ENCODE assay signal across 1 cellular context in the genomic region with DNA sequence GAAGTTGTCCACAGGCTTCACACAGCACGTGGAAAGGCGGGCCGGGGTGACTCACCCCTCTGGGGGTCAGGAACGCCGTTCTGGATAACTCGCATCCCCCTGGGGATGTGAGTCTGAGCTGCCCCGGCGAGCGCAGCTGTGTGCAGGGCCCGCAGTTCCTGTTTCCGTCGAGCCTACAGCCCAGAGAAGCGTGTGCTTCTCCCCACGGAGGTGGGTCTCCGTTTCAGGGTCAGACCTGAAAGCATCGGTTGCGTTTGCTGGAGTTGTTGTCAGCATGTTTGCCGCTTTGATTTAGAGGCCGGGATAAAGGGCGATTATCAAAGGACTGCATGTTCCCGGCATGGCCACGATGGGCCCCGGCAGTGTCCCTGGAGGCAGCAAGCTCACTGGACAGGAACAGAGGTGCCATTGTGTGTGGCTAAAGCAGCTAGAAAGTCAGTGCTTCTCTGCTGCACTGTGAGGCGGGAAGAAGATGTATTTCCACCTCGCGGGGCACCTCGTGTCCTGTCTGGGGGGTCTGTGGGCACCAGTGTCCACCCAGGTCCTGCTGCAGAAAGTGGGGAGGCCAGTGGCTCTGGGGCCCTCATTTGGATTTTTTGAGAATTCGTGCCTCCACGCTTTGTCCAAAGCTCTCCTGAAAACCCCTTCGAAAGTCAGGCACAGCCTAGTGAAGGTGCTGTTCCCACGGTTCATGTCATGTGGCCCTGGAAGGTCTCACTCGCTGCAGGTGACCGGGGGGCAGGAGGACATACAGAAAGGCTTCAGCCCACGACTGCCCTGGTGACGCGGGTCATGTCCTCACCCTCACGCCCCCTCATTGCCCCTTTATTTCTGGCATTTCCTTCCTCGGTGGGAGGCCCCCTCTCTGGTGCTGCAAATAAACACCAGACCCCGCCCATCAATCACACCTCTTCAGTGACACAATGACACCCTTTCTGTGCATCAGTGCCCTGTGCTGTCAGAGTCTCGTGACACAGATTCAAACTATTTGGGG.
TF ChIP-seq lines count a peak whose summit lies in the region.

No MANE protein-coding gene starts in this region.

TF ChIP-seq in GM12878, 131 proteins besides CTCF, POLR2A, EP300 and RAD21 (continued from another document and continues in another):
- TF ChIP-seq, protein P1, sequence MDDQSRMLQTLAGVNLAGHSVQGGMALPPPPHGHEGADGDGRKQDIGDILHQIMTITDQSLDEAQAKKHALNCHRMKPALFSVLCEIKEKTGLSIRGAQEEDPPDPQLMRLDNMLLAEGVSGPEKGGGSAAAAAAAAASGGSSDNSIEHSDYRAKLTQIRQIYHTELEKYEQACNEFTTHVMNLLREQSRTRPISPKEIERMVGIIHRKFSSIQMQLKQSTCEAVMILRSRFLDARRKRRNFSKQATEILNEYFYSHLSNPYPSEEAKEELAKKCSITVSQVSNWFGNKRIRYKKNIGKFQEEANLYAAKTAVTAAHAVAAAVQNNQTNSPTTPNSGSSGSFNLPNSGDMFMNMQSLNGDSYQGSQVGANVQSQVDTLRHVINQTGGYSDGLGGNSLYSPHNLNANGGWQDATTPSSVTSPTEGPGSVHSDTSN (IDR thresholded peaks at IDR 0.05; ENCODE audit: insufficient replicate concordance, low read depth, low read length), result peak; percentile 82
- TF ChIP-seq E4F1 (IDR thresholded peaks at IDR 0.05; ENCODE audit: borderline replicate concordance, partially characterized antibody), result no peak
- TF ChIP-seq CREB1 (IDR thresholded peaks at IDR 0.05; ENCODE audit: low read depth), result peak; percentile 70
- peak; percentile 71; the same call in 1 of the 2 replicates for TF ChIP-seq PML (IDR thresholded peaks at IDR 0.05; ENCODE audit: low read length)
- TF ChIP-seq KDM1A (IDR thresholded peaks at IDR 0.05; ENCODE audit: borderline replicate concordance), result no peak
- peak; percentile 77 for TF ChIP-seq NR2F1 (conservative IDR thresholded peaks at IDR 0.05)
- TF ChIP-seq BMI1 (IDR thresholded peaks at IDR 0.05; ENCODE audit: borderline replicate concordance), result no peak
- TF ChIP-seq NFYA (IDR thresholded peaks at IDR 0.05; ENCODE audit: borderline replicate concordance, low read depth, low read length), result no peak
- peak; percentile 47; the same call in 1 of the 2 replicates for TF ChIP-seq SREBF1 (IDR thresholded peaks at IDR 0.05; ENCODE audit: low read length)
- TF ChIP-seq TAF1 (IDR thresholded peaks at IDR 0.05; ENCODE audit: borderline replicate concordance, low read depth, low read length), result peak; percentile 49; the same call in 1 of the 2 replicates
- TF ChIP-seq, protein P2, sequence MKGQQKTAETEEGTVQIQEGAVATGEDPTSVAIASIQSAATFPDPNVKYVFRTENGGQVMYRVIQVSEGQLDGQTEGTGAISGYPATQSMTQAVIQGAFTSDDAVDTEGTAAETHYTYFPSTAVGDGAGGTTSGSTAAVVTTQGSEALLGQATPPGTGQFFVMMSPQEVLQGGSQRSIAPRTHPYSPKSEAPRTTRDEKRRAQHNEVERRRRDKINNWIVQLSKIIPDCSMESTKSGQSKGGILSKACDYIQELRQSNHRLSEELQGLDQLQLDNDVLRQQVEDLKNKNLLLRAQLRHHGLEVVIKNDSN (IDR thresholded peaks at IDR 0.05; ENCODE audit: borderline replicate concordance, extremely low read length, insufficient read depth, low read depth, low read length), result peak; percentile 31
- TF ChIP-seq, protein P3, sequence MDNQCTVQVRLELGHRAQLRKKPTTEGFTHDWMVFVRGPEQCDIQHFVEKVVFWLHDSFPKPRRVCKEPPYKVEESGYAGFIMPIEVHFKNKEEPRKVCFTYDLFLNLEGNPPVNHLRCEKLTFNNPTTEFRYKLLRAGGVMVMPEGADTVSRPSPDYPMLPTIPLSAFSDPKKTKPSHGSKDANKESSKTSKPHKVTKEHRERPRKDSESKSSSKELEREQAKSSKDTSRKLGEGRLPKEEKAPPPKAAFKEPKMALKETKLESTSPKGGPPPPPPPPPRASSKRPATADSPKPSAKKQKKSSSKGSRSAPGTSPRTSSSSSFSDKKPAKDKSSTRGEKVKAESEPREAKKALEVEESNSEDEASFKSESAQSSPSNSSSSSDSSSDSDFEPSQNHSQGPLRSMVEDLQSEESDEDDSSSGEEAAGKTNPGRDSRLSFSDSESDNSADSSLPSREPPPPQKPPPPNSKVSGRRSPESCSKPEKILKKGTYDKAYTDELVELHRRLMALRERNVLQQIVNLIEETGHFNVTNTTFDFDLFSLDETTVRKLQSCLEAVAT (IDR thresholded peaks at IDR 0.05), result 0 out of 2 replicates have a peak, but pooled peaks have one; percentile 13
- TF ChIP-seq, protein P4, sequence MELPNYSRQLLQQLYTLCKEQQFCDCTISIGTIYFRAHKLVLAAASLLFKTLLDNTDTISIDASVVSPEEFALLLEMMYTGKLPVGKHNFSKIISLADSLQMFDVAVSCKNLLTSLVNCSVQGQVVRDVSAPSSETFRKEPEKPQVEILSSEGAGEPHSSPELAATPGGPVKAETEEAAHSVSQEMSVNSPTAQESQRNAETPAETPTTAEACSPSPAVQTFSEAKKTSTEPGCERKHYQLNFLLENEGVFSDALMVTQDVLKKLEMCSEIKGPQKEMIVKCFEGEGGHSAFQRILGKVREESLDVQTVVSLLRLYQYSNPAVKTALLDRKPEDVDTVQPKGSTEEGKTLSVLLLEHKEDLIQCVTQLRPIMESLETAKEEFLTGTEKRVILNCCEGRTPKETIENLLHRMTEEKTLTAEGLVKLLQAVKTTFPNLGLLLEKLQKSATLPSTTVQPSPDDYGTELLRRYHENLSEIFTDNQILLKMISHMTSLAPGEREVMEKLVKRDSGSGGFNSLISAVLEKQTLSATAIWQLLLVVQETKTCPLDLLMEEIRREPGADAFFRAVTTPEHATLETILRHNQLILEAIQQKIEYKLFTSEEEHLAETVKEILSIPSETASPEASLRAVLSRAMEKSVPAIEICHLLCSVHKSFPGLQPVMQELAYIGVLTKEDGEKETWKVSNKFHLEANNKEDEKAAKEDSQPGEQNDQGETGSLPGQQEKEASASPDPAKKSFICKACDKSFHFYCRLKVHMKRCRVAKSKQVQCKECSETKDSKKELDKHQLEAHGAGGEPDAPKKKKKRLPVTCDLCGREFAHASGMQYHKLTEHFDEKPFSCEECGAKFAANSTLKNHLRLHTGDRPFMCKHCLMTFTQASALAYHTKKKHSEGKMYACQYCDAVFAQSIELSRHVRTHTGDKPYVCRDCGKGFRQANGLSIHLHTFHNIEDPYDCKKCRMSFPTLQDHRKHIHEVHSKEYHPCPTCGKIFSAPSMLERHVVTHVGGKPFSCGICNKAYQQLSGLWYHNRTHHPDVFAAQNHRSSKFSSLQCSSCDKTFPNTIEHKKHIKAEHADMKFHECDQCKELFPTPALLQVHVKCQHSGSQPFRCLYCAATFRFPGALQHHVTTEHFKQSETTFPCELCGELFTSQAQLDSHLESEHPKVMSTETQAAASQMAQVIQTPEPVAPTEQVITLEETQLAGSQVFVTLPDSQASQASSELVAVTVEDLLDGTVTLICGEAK (IDR thresholded peaks at IDR 0.05; ENCODE audit: borderline replicate concordance), result peak; percentile 79
- TF ChIP-seq CEBPZ (IDR thresholded peaks at IDR 0.05; ENCODE audit: low read depth, low read length), result no peak
- no peak for TF ChIP-seq RFX5 (IDR thresholded peaks at IDR 0.05; ENCODE audit: low read depth, low read length)
- TF ChIP-seq, protein P5, sequence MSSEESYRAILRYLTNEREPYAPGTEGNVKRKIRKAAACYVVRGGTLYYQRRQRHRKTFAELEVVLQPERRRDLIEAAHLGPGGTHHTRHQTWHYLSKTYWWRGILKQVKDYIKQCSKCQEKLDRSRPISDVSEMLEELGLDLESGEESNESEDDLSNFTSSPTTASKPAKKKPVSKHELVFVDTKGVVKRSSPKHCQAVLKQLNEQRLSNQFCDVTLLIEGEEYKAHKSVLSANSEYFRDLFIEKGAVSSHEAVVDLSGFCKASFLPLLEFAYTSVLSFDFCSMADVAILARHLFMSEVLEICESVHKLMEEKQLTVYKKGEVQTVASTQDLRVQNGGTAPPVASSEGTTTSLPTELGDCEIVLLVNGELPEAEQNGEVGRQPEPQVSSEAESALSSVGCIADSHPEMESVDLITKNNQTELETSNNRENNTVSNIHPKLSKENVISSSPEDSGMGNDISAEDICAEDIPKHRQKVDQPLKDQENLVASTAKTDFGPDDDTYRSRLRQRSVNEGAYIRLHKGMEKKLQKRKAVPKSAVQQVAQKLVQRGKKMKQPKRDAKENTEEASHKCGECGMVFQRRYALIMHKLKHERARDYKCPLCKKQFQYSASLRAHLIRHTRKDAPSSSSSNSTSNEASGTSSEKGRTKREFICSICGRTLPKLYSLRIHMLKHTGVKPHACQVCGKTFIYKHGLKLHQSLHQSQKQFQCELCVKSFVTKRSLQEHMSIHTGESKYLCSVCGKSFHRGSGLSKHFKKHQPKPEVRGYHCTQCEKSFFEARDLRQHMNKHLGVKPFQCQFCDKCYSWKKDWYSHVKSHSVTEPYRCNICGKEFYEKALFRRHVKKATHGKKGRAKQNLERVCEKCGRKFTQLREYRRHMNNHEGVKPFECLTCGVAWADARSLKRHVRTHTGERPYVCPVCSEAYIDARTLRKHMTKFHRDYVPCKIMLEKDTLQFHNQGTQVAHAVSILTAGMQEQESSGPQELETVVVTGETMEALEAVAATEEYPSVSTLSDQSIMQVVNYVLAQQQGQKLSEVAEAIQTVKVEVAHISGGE (CRISPR knock-in tag; IDR thresholded peaks at IDR 0.05), result peak; percentile 16; the same call in 1 of the 2 replicates
- TF ChIP-seq TCF12 (IDR thresholded peaks at IDR 0.05; ENCODE audit: low read depth, low read length), result peak; percentile 98
- TF ChIP-seq DPF2 (IDR thresholded peaks at IDR 0.05), result peak; percentile 82; the same call in 1 of the 2 replicates
- peak; percentile 61 for TF ChIP-seq TBL1XR1 (IDR thresholded peaks at IDR 0.05; ENCODE audit: low read depth, low read length)
- peak; percentile 70 for TF ChIP-seq RUNX3 (IDR thresholded peaks at IDR 0.05; ENCODE audit: low read length)
- peak; percentile 46; the same call in 1 of the 2 replicates for TF ChIP-seq YY1 (IDR thresholded peaks at IDR 0.05; ENCODE audit: low read depth, low read length)
- TF ChIP-seq MXI1 (IDR thresholded peaks at IDR 0.05; ENCODE audit: low read depth, low read length), result peak; percentile 64; the same call in 1 of the 2 replicates
- no peak for TF ChIP-seq REST (IDR thresholded peaks at IDR 0.05; ENCODE audit: low read depth, low read length)
- peak in 1 of 2 experiments; percentile 74; a peak in 2 of 4 replicates for TF ChIP-seq ETV6 (conservative IDR thresholded peaks at IDR 0.05 in 1 of 2, IDR thresholded peaks at IDR 0.05 in 1 of 2; ENCODE audit: borderline replicate concordance in 1 of 2, low read depth in 1 of 2)
- TF ChIP-seq CHD2 (IDR thresholded peaks at IDR 0.05; ENCODE audit: borderline replicate concordance, low read depth, low read length), result peak; percentile 50; the same call in 1 of the 2 replicates
- no peak for TF ChIP-seq HDGF (IDR thresholded peaks at IDR 0.05)
- TF ChIP-seq ATF7 (IDR thresholded peaks at IDR 0.05; ENCODE audit: low read depth), result peak; percentile 89
- peak; percentile 59 for TF ChIP-seq RAD51 (IDR thresholded peaks at IDR 0.05)
